In the genomic region with DNA sequence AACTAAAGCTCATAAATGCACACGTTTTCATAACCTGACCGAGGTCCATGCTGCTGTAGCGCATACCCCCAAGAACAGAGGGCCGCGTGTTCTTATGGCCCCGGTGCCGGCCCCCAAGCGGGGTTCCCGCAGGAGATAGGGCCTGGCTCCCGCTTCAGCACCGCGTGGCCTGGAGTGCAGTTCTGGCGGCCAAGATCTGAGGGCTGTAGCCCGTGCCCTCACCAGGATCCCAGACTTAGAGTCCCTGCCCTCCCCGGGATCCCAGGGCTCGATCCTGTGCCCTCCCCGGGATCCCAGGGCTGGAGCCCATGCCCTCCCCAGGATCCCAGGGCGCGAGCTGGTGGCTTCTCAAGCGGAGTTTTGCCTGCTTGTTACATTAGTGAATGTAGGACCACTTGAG, we compare ENCODE assay signal across 8 cellular contexts. TPM values are rescaled to one million over a fixed set of nuclear protein-coding genes. Genes with fewer than 3 reads are reported as not detected.
DNase-seq lines count a peak whose midpoint lies in the region; ATAC-seq and TF ChIP-seq lines count a peak whose summit lies in the region.

No MANE protein-coding gene starts in this region.

- peaks cover 10 to 18% of the 10 kb centered on the region in 2 donors for H3K4me1 ChIP-seq in ascending aorta
- peaks cover 0 to 30% (median 23%) of the 10 kb centered on the region in 4 donors for H3K4me1 ChIP-seq in tibial artery

- H3K9me3 ChIP-seq in ascending aorta (no peaks in the 10 kb centered on the region), tibial artery (no peaks in the 10 kb centered on the region)

- peak; percentile 2 for ATAC-seq in Right ventricle myocardium superior (ENCODE audit: poor library complexity)
- no peak for ATAC-seq in Right ventricle myocardium inferior
- no peak for ATAC-seq in GM19467 (IDR thresholded peaks at IDR 0.05; ENCODE audit: unreplicated experiment)

- intact Hi-C loops in Right ventricle myocardium superior (cut with DNase I): no loop called here
- intact Hi-C loops in Right ventricle myocardium inferior (cut with DNase I): loop anchor here (1.0 to 10.0 kb wide), 4 partner anchors 26 to 794 kb away; partner anchors contain the start of gene TADA2B
- intact Hi-C loops in ascending aorta (cut with DNase I): loop anchor here (1.0 to 5.0 kb wide), 7 partner anchors 26 to 427 kb away; partner anchors contain the start of genes BLOC1S4, KIAA0232, MRFAP1 and TADA2B
- intact Hi-C loops in tibial artery (cut with DNase I; ENCODE audit: low total_unique reads): loop anchor here (2.0 kb wide), 2 partner anchors 26 to 82 kb away; partner anchors contain the start of gene TADA2B

- TF ChIP-seq CTCF in ascending aorta (IDR thresholded peaks at IDR 0.05): no peak
- no peak for TF ChIP-seq CTCF in tibial artery (IDR thresholded peaks at IDR 0.05)

- DNase-seq in Right ventricle myocardium superior (no peak), Right ventricle myocardium inferior (ENCODE audit: missing footprints) (no peak), ascending aorta (ENCODE audit: low spot score in 2 of 2) (peak in 1 of 2 donors; percentile 65), left kidney (ENCODE audit: low read depth, low spot score) (peak; percentile 49), tibial artery (peak in 1 of 2 donors; percentile 62), KG1 (lab: John Stamatoyannopoulos, UW) (no peak), islet precursor cell (no peak)

- H3K27ac ChIP-seq in ascending aorta: peak overlapping the region; percentile 82 to 95
- H3K27ac ChIP-seq in tibial artery: peak overlapping the region; percentile 85 to 93

- no peaks in the 10 kb centered on the region for H3K27me3 ChIP-seq in ascending aorta
- no peaks in the 10 kb centered on the region for H3K27me3 ChIP-seq in tibial artery

- H3K36me3 ChIP-seq in ascending aorta (peaks cover 0 to 7% of the 10 kb centered on the region in 2 donors), tibial artery (peaks cover 2 to 8% (median 2%) of the 10 kb centered on the region in 3 donors)

- H3K4me3 ChIP-seq in ascending aorta (peak overlapping the region; percentile 84 to 94), tibial artery (peak overlapping the region; percentile 67 to 90)

RNA-seq across cellular contexts. Expression of gene GRPEL1, which starts 1.0 kb away (rescaled TPM):
- total RNA-seq in Right ventricle myocardium superior (60.2 TPM), Right ventricle myocardium inferior (61.5 TPM), ascending aorta (42.5 TPM)

RNA-seq across cellular contexts. Expression of gene TADA2B, which starts 25.7 kb away (rescaled TPM):
- total RNA-seq in Right ventricle myocardium superior (35.5 TPM), Right ventricle myocardium inferior (33.3 TPM), ascending aorta (37.3 TPM)
